8 cellular contexts compared by ENCODE assay signal in genomic region chr9:89549031-89549644, GRCh38. TPM values are rescaled to one million over a fixed set of nuclear protein-coding genes. Genes with fewer than 3 reads are reported as not detected.
DNase-seq lines count a peak whose midpoint lies in the region; ATAC-seq and TF ChIP-seq lines count a peak whose summit lies in the region.

No MANE protein-coding gene starts in this region.

- H3K27me3 ChIP-seq in lung (ENCODE audit: control insufficient read depth, insufficient read depth), result no peaks in the 10 kb centered on the region

- ATAC-seq in GM18909 (IDR thresholded peaks at IDR 0.05; ENCODE audit: poor library complexity, unreplicated experiment) (peak; percentile 78), HG03175 (IDR thresholded peaks at IDR 0.05; ENCODE audit: unreplicated experiment) (peak; percentile 93), lung (ENCODE audit: insufficient read depth, low FRiP score) (peak; percentile 88)

- 25 to 29% methylated on average over 5 of the region's 5 CpGs for WGBS in lung, 2 donors

- peaks cover 0 to 2% of the 10 kb centered on the region in 2 donors for H3K9me3 ChIP-seq in lung (ENCODE audit: control insufficient read depth in 2 of 2, insufficient read depth in 1 of 2, low read length in 1 of 2)

- no peaks in the 10 kb centered on the region for H3K36me3 ChIP-seq in lung (ENCODE audit: control insufficient read depth in 2 of 2, insufficient read depth in 2 of 2, low read length in 2 of 2)

- TF ChIP-seq CTCF in AG10803 (conservative IDR thresholded peaks at IDR 0.05; ENCODE audit: low read length), result peak; percentile 92
- peak; percentile 79 for TF ChIP-seq CTCF in lung (IDR thresholded peaks at IDR 0.05; ENCODE audit: control extremely low read depth, extremely low read depth)

- peaks cover 0 to 4% of the 10 kb centered on the region in 2 donors for H3K4me1 ChIP-seq in lung (ENCODE audit: control insufficient read depth in 2 of 2, insufficient read depth in 2 of 2, low read length in 2 of 2)

- DNase-seq in AG10803 (ENCODE audit: low read depth) (peak; percentile 51), NCI-H510A (lab: John Stamatoyannopoulos, UW) (peak; percentile 66), dermis blood vessel endothelial cell (peak; percentile 86), lung (ENCODE audit: low spot score) (peak; percentile 81)
- peak; percentile 74 to 78 for DNase-seq in activated CD4-positive, alpha-beta T cell treated with anti-CD3 and anti-CD28 coated beads, Interleukin-2, amount 50 U/mL, for 24 hours (ENCODE audit: low read depth in 1 of 2, low spot score in 1 of 2)
- DNase-seq in stimulated activated CD8-positive, alpha-beta memory T cell treated with anti-CD3 and anti-CD28 coated beads, Interleukin-15, amount 100 ng/mL, for 48 hours (ENCODE audit: low read depth in 2 of 2), result peak; percentile 67 to 69

- H3K4me3 ChIP-seq in AG10803 (ENCODE audit: low read length) (no peak overlapping the region), lung (no peak overlapping the region)

- H3K27ac ChIP-seq in lung (ENCODE audit: low read depth in 1 of 2, low read length in 1 of 2), result no peak overlapping the region

RNA-seq across cellular contexts. Expression of gene SEMA4D, which starts 51.2 kb away (rescaled TPM):
- total RNA-seq in dermis blood vessel endothelial cell (2.9 and 8.1 TPM in 2 replicates), lung (10 to 100 TPM; 26.2 to 61.5 TPM)
- 10 to 100 TPM in 1 of 2 donors, 1 to 10 TPM in 1; 6.7 to 31.9 TPM for polyA plus RNA-seq in lung

RNA-seq across cellular contexts. Expression of gene GADD45G, which starts 55.7 kb away (rescaled TPM):
- total RNA-seq in dermis blood vessel endothelial cell (not detected in 2 replicates), lung (10 to 100 TPM in 1 of 2 donors, 1 to 10 TPM in 1; 9.9 to 36.6 TPM)
- 10 to 100 TPM; 30.4 to 70.3 TPM for polyA plus RNA-seq in lung

Comparison
In these comparisons a context has a peak if more than half of its experiments do, and no peak if none do; other contexts are left out.
1. RNA of gene GADD45G, which starts 55.7 kb away (total RNA-seq): 9.9 to 36.6 TPM in lung; not detected in dermis blood vessel endothelial cell; every median in the first group is over 10 times any median in the second.
2. Peak in every context shown above with its lines, with median percentiles within 50 percentile points of each other: DNase-seq and ATAC-seq.